ENCODE assay signal across 8 cellular contexts in genomic region chr22:20238567-20239062, GRCh38. TPM values are rescaled to one million over a fixed set of nuclear protein-coding genes. Genes with fewer than 3 reads are reported as not detected.
DNase-seq lines count a peak whose midpoint lies in the region; ATAC-seq and TF ChIP-seq lines count a peak whose summit lies in the region.

No MANE protein-coding gene starts in this region.

- H3K27ac ChIP-seq in CD4-positive, alpha-beta memory T cell (ENCODE audit: low read depth, low read length) = peak overlapping the region; percentile 43
- peak overlapping the region; percentile 41 to 65 (median 50) for H3K27ac ChIP-seq in gastrocnemius medialis

- no peaks in the 10 kb centered on the region for H3K9me3 ChIP-seq in CD4-positive, alpha-beta memory T cell (ENCODE audit: control insufficient read depth in 1 of 2, low read length in 2 of 2)
- H3K9me3 ChIP-seq in gastrocnemius medialis = no peaks in the 10 kb centered on the region

- CTCF ChIA-PET in CD4-positive, alpha-beta memory T cell (lab: Charles Lee; ENCODE audit: partially characterized antibody) = interaction anchor here (0.7 to 2.1 kb wide), 7 partner anchors 12 to 82 kb away, joined by 3 to 14 read pairs (median 5); no protein-coding TSS in a partner anchor

- H3K4me1 Mint-ChIP-seq in CD4-positive, alpha-beta memory T cell = peaks cover 7 to 38% (median 22%) of the 10 kb centered on the region in 4 donors

- no peaks in the 10 kb centered on the region for H3K27me3 Mint-ChIP-seq in CD4-positive, alpha-beta memory T cell

- intact Hi-C loops in CD4-positive, alpha-beta memory T cell (cut with micrococcal nuclease) = loop anchor here (1.0 kb wide), 2 partner anchors 30 to 32 kb away; partner anchors contain the start of gene RTN4R
- intact Hi-C loops in gastrocnemius medialis (cut with DNase I; ENCODE audit: low total_unique reads) = no loop called here

- TF ChIP-seq CTCF in fibroblast of the aortic adventitia (IDR thresholded peaks at IDR 0.05; ENCODE audit: insufficient read depth, low read length) (no peak), gastrocnemius medialis (IDR thresholded peaks at IDR 0.05 in 4 of 5, conservative IDR thresholded peaks at IDR 0.05 in 1 of 5) (peak; percentile 19 to 53 (median 40))

- DNase-seq in CD4-positive, alpha-beta memory T cell = peak; percentile 40 to 57 (median 43)
- peak; percentile 51 for DNase-seq in NCI-H510A (lab: John Stamatoyannopoulos, UW)
- DNase-seq in activated CD8-positive, alpha-beta memory T cell treated with anti-CD3 and anti-CD28 coated beads, Interleukin-2, amount 50 U/mL, for 48 hours = peak; percentile 82
- DNase-seq in fibroblast of the aortic adventitia (ENCODE audit: low read depth) = peak; percentile 6
- no peak for DNase-seq in gastrocnemius medialis

- TF ChIP-seq POLR2A in gastrocnemius medialis (IDR thresholded peaks at IDR 0.05) = no peak

- H3K36me3 Mint-ChIP-seq in CD4-positive, alpha-beta memory T cell = no peaks in the 10 kb centered on the region

- peaks cover 68% of the 10 kb centered on the region for H3K4me1 ChIP-seq in CD4-positive, alpha-beta memory T cell (ENCODE audit: insufficient read depth, low read length)
- peaks cover 13 to 14% of the 10 kb centered on the region in 2 donors for H3K4me1 ChIP-seq in gastrocnemius medialis

- H3K27me3 ChIP-seq in CD4-positive, alpha-beta memory T cell (ENCODE audit: insufficient read depth, low read length) = no peaks in the 10 kb centered on the region
- no peaks in the 10 kb centered on the region for H3K27me3 ChIP-seq in gastrocnemius medialis

- peak overlapping the region in 6 of 7 donors; percentile 10 to 81 (median 54) for H3K27ac Mint-ChIP-seq in CD4-positive, alpha-beta memory T cell

- in situ Hi-C loops in gastrocnemius medialis (cut with MboI; ENCODE audit: low sequenced_read_pairs in 4 of 4) = no loop called here

- no peak overlapping the region for H3K4me3 ChIP-seq in CD4-positive, alpha-beta memory T cell (ENCODE audit: low read length in 2 of 2)
- H3K4me3 ChIP-seq in fibroblast of the aortic adventitia (ENCODE audit: low read depth, low read length) (no peak overlapping the region), gastrocnemius medialis (peak overlapping the region in 2 of 4 donors; percentile 7 to 8)

- H3K4me3 Mint-ChIP-seq in CD4-positive, alpha-beta memory T cell = peak overlapping the region in 4 of 8 donors; percentile 33 to 56 (median 44)

- POLR2A ChIA-PET in CD4-positive, alpha-beta memory T cell (lab: Charles Lee; ENCODE audit: partially characterized antibody) = interaction anchor here (0.5 to 1.6 kb wide), 6 partner anchors 28 to 221 kb away, joined by 3 read pairs; no protein-coding TSS in a partner anchor

- H3K9me3 Mint-ChIP-seq in CD4-positive, alpha-beta memory T cell = no peaks in the 10 kb centered on the region

- H3K36me3 ChIP-seq in CD4-positive, alpha-beta memory T cell (ENCODE audit: insufficient read depth, low read length) = no peaks in the 10 kb centered on the region
- no peaks in the 10 kb centered on the region for H3K36me3 ChIP-seq in gastrocnemius medialis

- ATAC-seq in GM19438 (IDR thresholded peaks at IDR 0.05; ENCODE audit: low read depth, unreplicated experiment) (peak; percentile 59), gastrocnemius medialis (no peak), HG03159 (IDR thresholded peaks at IDR 0.05; ENCODE audit: unreplicated experiment) (no peak), HG02973 (IDR thresholded peaks at IDR 0.05; ENCODE audit: unreplicated experiment) (no peak)

RNA-seq across cellular contexts. Expression of gene RTN4R, which starts 29.5 kb away (rescaled TPM):
- total RNA-seq in CD4-positive, alpha-beta memory T cell = 1 to 10 TPM; 2.1 to 2.7 TPM
- polyA plus RNA-seq in CD4-positive, alpha-beta memory T cell = 1 to 10 TPM; 1.7 to 6.3 TPM
- total RNA-seq in fibroblast of the aortic adventitia (ENCODE audit: low replicate concordance) (0.09 TPM in 1 of 2 replicates, not detected in the other), gastrocnemius medialis (under 1 TPM in 2 of 4 donors, not detected in 2; 0.29 to 0.75 TPM)

Comparison
In these comparisons a context has a peak if more than half of its experiments do, and no peak if none do; other contexts are left out.
1. DNase-seq: peak in CD4-positive, alpha-beta memory T cell (5 of 5), NCI-H510A (single experiment), activated CD8-positive, alpha-beta memory T cell treated with anti-CD3 and anti-CD28 coated beads, Interleukin-2, amount 50 U/mL, for 48 hours (single experiment) and fibroblast of the aortic adventitia (single experiment); none in gastrocnemius medialis (0 of 2).